ENCODE assay signal across 10 cellular contexts in genomic region chr2:100818003-100818605, GRCh38. TPM values are rescaled to one million over a fixed set of nuclear protein-coding genes. Genes with fewer than 3 reads are reported as not detected.
DNase-seq lines count a peak whose midpoint lies in the region; FAIRE-seq and TF ChIP-seq lines count a peak whose summit lies in the region.
"Had no signal": no experiment of that assay in that cellular context is flagged by ENCODE, and none has a peak within 500 bp of the region (broad histone marks: within the 10 kb centered on the region; RNA-seq: fewer than 3 reads in every experiment).

No MANE protein-coding gene starts in this region.

- H3K36me3 Mint-ChIP-seq in activated naive CD4-positive, alpha-beta T cell treated with anti-CD3 and anti-CD28 coated beads for 36 hours (ENCODE audit: low read depth) = no peaks in the 10 kb centered on the region
- no peaks in the 10 kb centered on the region for H3K36me3 Mint-ChIP-seq in mesothelial cell of epicardium

- H3K79me2 ChIP-seq in H1 (ENCODE audit: control insufficient read depth in 1 of 2, insufficient read depth in 2 of 2, low read length in 2 of 2) = no peaks in the 10 kb centered on the region

- no peak overlapping the region for H3K18ac ChIP-seq in H1 (ENCODE audit: extremely low read depth, low read length)

- no peak for DNase-seq in activated naive CD4-positive, alpha-beta T cell treated with anti-CD3 and anti-CD28 coated beads for 36 hours
- no peak for DNase-seq in activated naive CD4-positive, alpha-beta T cell (lab: John Stamatoyannopoulos, UW)
- DNase-seq in H1 (ENCODE audit: low read depth in 1 of 2, low spot score in 2 of 2) = no peak
- DNase-seq in mesothelial cell of epicardium (ENCODE audit: low spot score in 2 of 2, unreplicated experiment in 2 of 2) = no peak
- DNase-seq in uterus = peak in 1 of 2 donors; percentile 49
- no peak for DNase-seq in GF-D8 (lab: John Stamatoyannopoulos, UW)
- no peak for DNase-seq in GM19240 (ENCODE audit: insufficient read length, low spot score)
- no peak for DNase-seq in HEK293T (ENCODE audit: extremely low spot score)
- DNase-seq: activated CD4-positive, alpha-beta T cell treated with anti-CD3 and anti-CD28 coated beads for 1 hour; DMS79 treated with DMSO at 0.1 percent for 48 hours had no signal

- H2BK15ac ChIP-seq in H1 (ENCODE audit: low read length) = no peak overlapping the region

- H3K9me3 Mint-ChIP-seq in activated naive CD4-positive, alpha-beta T cell treated with anti-CD3 and anti-CD28 coated beads for 36 hours = no peaks in the 10 kb centered on the region
- H3K9me3 Mint-ChIP-seq in mesothelial cell of epicardium = no peaks in the 10 kb centered on the region

- intact Hi-C loops in activated naive CD4-positive, alpha-beta T cell treated with anti-CD3 and anti-CD28 coated beads for 36 hours (cut with micrococcal nuclease) = loop anchor here (5.0 to 10.0 kb wide), 3 partner anchors 127 to 487 kb away; partner anchors contain the start of genes PDCL3 and RNF149
- intact Hi-C loops in uterus (cut with DNase I; ENCODE audit: low total_unique reads) = no loop called here

- TF ChIP-seq POLR2A in H1 (IDR thresholded peaks at IDR 0.05; ENCODE audit: control extremely low read depth in 1 of 2, low read depth in 2 of 2, low read length in 2 of 2) = no peak
- TF ChIP-seq POLR2A in uterus (IDR thresholded peaks at IDR 0.05) = no peak

- peak overlapping the region in 1 of 4 experiments; percentile 8; a peak in 1 of 7 replicates for H3K9ac ChIP-seq in H1 (replicated peaks in 1 of 4; ENCODE audit: extremely low read depth in 1 of 4, low read depth in 3 of 4, low read length in 3 of 4)

- H3K27ac Mint-ChIP-seq in activated naive CD4-positive, alpha-beta T cell treated with anti-CD3 and anti-CD28 coated beads for 36 hours = no peak overlapping the region
- H3K27ac Mint-ChIP-seq in mesothelial cell of epicardium = no peak overlapping the region

- H3K79me1 ChIP-seq in H1 (ENCODE audit: low read depth, low read length) = no peaks in the 10 kb centered on the region

- H3K56ac ChIP-seq in H1 (replicated peaks; ENCODE audit: insufficient read length, low read depth, low read length) = no peak overlapping the region

- no peak overlapping the region for H2BK20ac ChIP-seq in H1 (ENCODE audit: low read length)

- peak overlapping the region; percentile 45 to 73 (median 50) for H3K4me3 ChIP-seq in H1 (ENCODE audit: extremely low read depth in 1 of 4, insufficient read depth in 2 of 4, low read depth in 3 of 4, low read length in 4 of 4)
- peak overlapping the region; percentile 31 to 84 for H3K4me3 ChIP-seq in uterus

- H3K23me2 ChIP-seq in H1 (ENCODE audit: low read depth, low read length) = peaks cover 16% of the 10 kb centered on the region; the same call in 1 of the 2 replicates

- no peak overlapping the region for H4K8ac ChIP-seq in H1 (ENCODE audit: extremely low read depth, insufficient read depth, low read length)

- peak overlapping the region; percentile 90 to 98 for H3K4me2 ChIP-seq in H1 (ENCODE audit: insufficient read depth in 1 of 2, low read depth in 2 of 2, low read length in 2 of 2)

- no peak for TF ChIP-seq EP300 in H1 (IDR thresholded peaks at IDR 0.05; ENCODE audit: borderline replicate concordance in 1 of 2, low read depth in 2 of 2, low read length in 2 of 2)

- no peak overlapping the region for H2BK5ac ChIP-seq in H1 (ENCODE audit: low read depth, low read length)

- POLR2A ChIA-PET in H1 (lab: Charles Lee; ENCODE audit: partially characterized antibody) = no interaction called here
- POLR2A ChIA-PET in HEK293T (lab: Yijun Ruan, JAX) = no interaction called here

- CTCF ChIA-PET in activated naive CD4-positive, alpha-beta T cell treated with anti-CD3 and anti-CD28 coated beads for 36 hours (lab: Charles Lee) = no interaction called here
- CTCF ChIA-PET in H1 (lab: Charles Lee; ENCODE audit: partially characterized antibody) (interaction anchor here (0.6 to 1.6 kb wide), 5 partner anchors 74 to 268 kb away, joined by 3 to 4 read pairs (median 3); no protein-coding TSS in a partner anchor), HEK293T (lab: Yijun Ruan, JAX) (interaction anchor here (0.6 kb wide), 1 partner anchor 223 kb away, joined by 3 read pairs; no protein-coding TSS in a partner anchor)

- no peaks in the 10 kb centered on the region for H3K9me3 ChIP-seq in H1 (ENCODE audit: insufficient read depth in 2 of 2, low read depth in 1 of 2, low read length in 1 of 2)
- no peaks in the 10 kb centered on the region for H3K9me3 ChIP-seq in uterus

- WGBS in H1 (ENCODE audit: extremely low coverage in 1 of 2, insufficient coverage in 1 of 2, insufficient read length in 1 of 2, insufficient replicate concordance in 2 of 2, low coverage in 1 of 2, low lambda C conversion rate in 2 of 2, missing lambda C conversion rate in 1 of 2), 2 experiments = 19% methylated on average over 16 of the region's 16 CpGs; no CpG with 5 or more reads in 1 of the 2 experiments

- H3K4me3 Mint-ChIP-seq in activated naive CD4-positive, alpha-beta T cell treated with anti-CD3 and anti-CD28 coated beads for 36 hours = peak overlapping the region; percentile 70
- peak overlapping the region; percentile 74 for H3K4me3 Mint-ChIP-seq in mesothelial cell of epicardium

- H3K27ac ChIP-seq in H1 (ENCODE audit: low read depth, low read length) (no peak overlapping the region), uterus (peak overlapping the region; percentile 93 to 97)

- TF ChIP-seq RAD21 in H1 (IDR thresholded peaks at IDR 0.05 in 1 of 2, conservative IDR thresholded peaks at IDR 0.05 in 1 of 2; ENCODE audit: low read depth in 2 of 2, low read length in 2 of 2) = no peak

- no peak overlapping the region for H4K91ac ChIP-seq in H1 (replicated peaks; ENCODE audit: insufficient read length, low read length)

- H3K14ac ChIP-seq in H1 (ENCODE audit: insufficient read length) = no peak overlapping the region

- no peak overlapping the region for H3K4ac ChIP-seq in H1 (replicated peaks; ENCODE audit: insufficient read length, low read depth, low read length)

- H3K36me3 ChIP-seq in H1 (ENCODE audit: control insufficient read depth in 2 of 4, insufficient read depth in 4 of 4, low read length in 3 of 4) (no peaks in the 10 kb centered on the region), uterus (no peaks in the 10 kb centered on the region)

- no peak overlapping the region for H2BK12ac ChIP-seq in H1 (ENCODE audit: low read depth, low read length)

- H3K27me3 ChIP-seq in H1 (replicated peaks in 1 of 4; ENCODE audit: control insufficient read depth in 3 of 4, extremely low read depth in 1 of 4, insufficient read depth in 3 of 4, low read length in 3 of 4) (peaks cover 21 to 52% (median 48%) of the 10 kb centered on the region in 4 experiments), uterus (no peaks in the 10 kb centered on the region)

- H2AFZ ChIP-seq in H1 (ENCODE audit: low read length) = peak overlapping the region; percentile 52; the same call in 1 of the 2 replicates

- H3K4me1 Mint-ChIP-seq in activated naive CD4-positive, alpha-beta T cell treated with anti-CD3 and anti-CD28 coated beads for 36 hours (ENCODE audit: low read depth) = peaks cover 33% of the 10 kb centered on the region
- peaks cover 13% of the 10 kb centered on the region for H3K4me1 Mint-ChIP-seq in mesothelial cell of epicardium

- TF ChIP-seq CTCF in H1 (IDR thresholded peaks at IDR 0.05; ENCODE audit: control extremely low read depth in 1 of 3, insufficient read depth in 1 of 3, low read depth in 1 of 3, low read length in 3 of 3) (no peak), mesothelial cell of epicardium (IDR thresholded peaks at IDR 0.05; ENCODE audit: unreplicated experiment) (no peak), uterus (IDR thresholded peaks at IDR 0.05) (no peak)

- no peak overlapping the region for H4K5ac ChIP-seq in H1 (ENCODE audit: insufficient read length, low read depth, low read length)

- H4K20me1 ChIP-seq in H1 (replicated peaks in 1 of 2; ENCODE audit: control insufficient read depth in 1 of 2, insufficient read depth in 2 of 2, low read length in 2 of 2) = no peaks in the 10 kb centered on the region

- H3K4me1 ChIP-seq in H1 (replicated peaks in 1 of 4; ENCODE audit: control insufficient read depth in 3 of 4, insufficient read depth in 4 of 4, low read length in 3 of 4) (peaks cover 0 to 18% (median 6%) of the 10 kb centered on the region in 4 experiments; a peak in 5 of 7 replicates), uterus (no peaks in the 10 kb centered on the region)

- H2BK120ac ChIP-seq in H1 (replicated peaks; ENCODE audit: low read depth, low read length) = no peak overlapping the region

- H3K27me3 Mint-ChIP-seq in activated naive CD4-positive, alpha-beta T cell treated with anti-CD3 and anti-CD28 coated beads for 36 hours (ENCODE audit: low read depth) = peaks cover 15% of the 10 kb centered on the region
- H3K27me3 Mint-ChIP-seq in mesothelial cell of epicardium (ENCODE audit: low read depth) = peaks cover 82% of the 10 kb centered on the region

- FAIRE-seq in H1 (lab: Jason Lieb, UNC) = no peak

- H2AK5ac ChIP-seq in H1 (ENCODE audit: low read depth, low read length) = no peak overlapping the region

- H3K23ac ChIP-seq in H1 (ENCODE audit: insufficient read length) = no peak overlapping the region

TF ChIP-seq in H1, 55 proteins besides CTCF, POLR2A, EP300 and RAD21 (continues in another document):
- TF ChIP-seq SRF (IDR thresholded peaks at IDR 0.05; ENCODE audit: low read depth, low read length) = peak; percentile 97

TF ChIP-seq in HEK293T, 16 proteins besides CTCF, POLR2A, EP300 and RAD21:
- TF ChIP-seq ELF4 (IDR thresholded peaks at IDR 0.05) = no peak
- TF ChIP-seq ARNT (IDR thresholded peaks at IDR 0.05) = no peak
- TF ChIP-seq FOXA1 (IDR thresholded peaks at IDR 0.05) = no peak
- no peak for TF ChIP-seq SP1 (IDR thresholded peaks at IDR 0.05)
TF ChIP-seq in HEK293T: peak in this region for 0.

RNA-seq across cellular contexts. Expression of gene NPAS2, which starts 1.8 kb away (rescaled TPM):
- total RNA-seq in activated naive CD4-positive, alpha-beta T cell treated with anti-CD3 and anti-CD28 coated beads for 36 hours = 1 to 10 TPM; 5.8 to 5.9 TPM
- 0.65 and 1.8 TPM in 2 replicates for total RNA-seq in H1 (2021; fragmentation: NEBNext Ultra II Directional; extraction: Animal tissue kit (Norgen Biotek cat#: 25700))
- polyA plus RNA-seq in H1 (2011; rRNA removed) = 1.9 TPM in 2 replicates
- 1.5 TPM for polyA plus RNA-seq in H1 (2011; cell fraction: cytosol; rRNA removed)
- 2.5 TPM for polyA plus RNA-seq in H1 (2011; cell fraction: nucleus; rRNA removed)
- 0.81 to 3.5 TPM (median 1.9 TPM) in 4 replicates for polyA plus RNA-seq in H1 (2012, experiment 1 of 2)
- polyA plus RNA-seq in H1 (2012, experiment 2 of 2) = 0.34 TPM
- polyA plus RNA-seq in H1 (2013, experiment 1 of 2) = 1.0 TPM
- 0.90 TPM for polyA plus RNA-seq in H1 (2013, experiment 2 of 2)
- 2.2 and 2.3 TPM in 2 replicates for polyA minus RNA-seq in H1 (2011; rRNA and poly(A)+ RNA removed)
- 4.0 TPM for polyA minus RNA-seq in H1 (2011; cell fraction: cytosol; rRNA and poly(A)+ RNA removed)
- polyA minus RNA-seq in H1 (2011; cell fraction: nucleus; rRNA and poly(A)+ RNA removed) = 2.3 TPM
- total RNA-seq in mesothelial cell of epicardium (3.6 to 5.4 TPM (median 5.2 TPM) in 3 replicates), uterus (10 to 100 TPM in 3 of 4 donors, 1 to 10 TPM in 1; 5.6 to 66.5 (median 24.9) TPM)
